In genomic region chr12:1606021-1606622, GRCh38 we compare ENCODE assay signal across 9 cellular contexts. TPM values are rescaled to one million over a fixed set of nuclear protein-coding genes. Genes with fewer than 3 reads are reported as not detected.
DNase-seq lines count a peak whose midpoint lies in the region; ATAC-seq, FAIRE-seq and TF ChIP-seq lines count a peak whose summit lies in the region.
"Had no signal": no experiment of that assay in that cellular context is flagged by ENCODE, and none has a peak within 500 bp of the region (broad histone marks: within the 10 kb centered on the region; RNA-seq: fewer than 3 reads in every experiment).

No MANE protein-coding gene starts in this region.

- ATAC-seq in HG02885 (IDR thresholded peaks at IDR 0.05; ENCODE audit: poor library complexity, unreplicated experiment): peak; percentile 71

- H3K4me1 ChIP-seq in H1 (replicated peaks in 1 of 4; ENCODE audit: control insufficient read depth in 3 of 4, insufficient read depth in 4 of 4, low read length in 3 of 4): peaks cover 0 to 7% (median 2%) of the 10 kb centered on the region in 4 experiments; a peak in 5 of 7 replicates

- H2BK20ac ChIP-seq in H1 (ENCODE audit: low read length): no peak overlapping the region

- peaks cover 9% of the 10 kb centered on the region for H3K23me2 ChIP-seq in H1 (ENCODE audit: low read depth, low read length)

- H2AK5ac ChIP-seq in H1 (ENCODE audit: low read depth, low read length): no peak overlapping the region

- no peak overlapping the region for H3K18ac ChIP-seq in H1 (ENCODE audit: extremely low read depth, low read length)

- H3K36me3 ChIP-seq in H1 (ENCODE audit: control insufficient read depth in 2 of 4, insufficient read depth in 4 of 4, low read length in 3 of 4): no peaks in the 10 kb centered on the region

- H2BK120ac ChIP-seq in H1 (replicated peaks; ENCODE audit: low read depth, low read length): no peak overlapping the region

- 16% methylated on average over 12 of the region's 12 CpGs; no CpG with 5 or more reads in 1 of the 2 experiments for WGBS in H1 (ENCODE audit: extremely low coverage in 1 of 2, insufficient coverage in 1 of 2, insufficient read length in 1 of 2, insufficient replicate concordance in 2 of 2, low coverage in 1 of 2, low lambda C conversion rate in 2 of 2, missing lambda C conversion rate in 1 of 2), 2 experiments

- H3K4me2 ChIP-seq in H1 (ENCODE audit: insufficient read depth in 1 of 2, low read depth in 2 of 2, low read length in 2 of 2): peak overlapping the region; percentile 64 to 87

- H3K27me3 ChIP-seq in H1 (replicated peaks in 1 of 4; ENCODE audit: control insufficient read depth in 3 of 4, extremely low read depth in 1 of 4, insufficient read depth in 3 of 4, low read length in 3 of 4): peaks cover 0 to 17% (median 15%) of the 10 kb centered on the region in 4 experiments; a peak in 5 of 7 replicates

- TF ChIP-seq EP300 in H1 (IDR thresholded peaks at IDR 0.05; ENCODE audit: borderline replicate concordance in 1 of 2, low read depth in 2 of 2, low read length in 2 of 2): no peak

- no peaks in the 10 kb centered on the region for H3K9me3 ChIP-seq in H1 (ENCODE audit: insufficient read depth in 2 of 2, low read depth in 1 of 2, low read length in 1 of 2)

- no peak overlapping the region for H3K27ac ChIP-seq in H1 (ENCODE audit: low read depth, low read length)

- no peak for FAIRE-seq in H1 (lab: Jason Lieb, UNC)
- FAIRE-seq: A204.1 had no signal

- no peak for TF ChIP-seq POLR2A in H1 (IDR thresholded peaks at IDR 0.05; ENCODE audit: control extremely low read depth in 1 of 2, low read depth in 2 of 2, low read length in 2 of 2)

- H4K8ac ChIP-seq in H1 (ENCODE audit: extremely low read depth, insufficient read depth, low read length): no peak overlapping the region

- peaks cover 0 to 6% of the 10 kb centered on the region in 2 experiments for H4K20me1 ChIP-seq in H1 (replicated peaks in 1 of 2; ENCODE audit: control insufficient read depth in 1 of 2, insufficient read depth in 2 of 2, low read length in 2 of 2)

- no peak for TF ChIP-seq RAD21 in H1 (IDR thresholded peaks at IDR 0.05 in 1 of 2, conservative IDR thresholded peaks at IDR 0.05 in 1 of 2; ENCODE audit: low read depth in 2 of 2, low read length in 2 of 2)

- H4K5ac ChIP-seq in H1 (ENCODE audit: insufficient read length, low read depth, low read length): no peak overlapping the region

- no peak for TF ChIP-seq CTCF in H1 (IDR thresholded peaks at IDR 0.05; ENCODE audit: control extremely low read depth in 1 of 3, insufficient read depth in 1 of 3, low read depth in 1 of 3, low read length in 3 of 3)

- no peaks in the 10 kb centered on the region for H3K79me2 ChIP-seq in H1 (ENCODE audit: control insufficient read depth in 1 of 2, insufficient read depth in 2 of 2, low read length in 2 of 2)

- no peak overlapping the region for H2BK15ac ChIP-seq in H1 (ENCODE audit: low read length)

- H3K9ac ChIP-seq in H1 (replicated peaks in 1 of 4; ENCODE audit: extremely low read depth in 1 of 4, low read depth in 3 of 4, low read length in 3 of 4): no peak overlapping the region

- no peak overlapping the region for H3K14ac ChIP-seq in H1 (ENCODE audit: insufficient read length)

- peak; percentile 86 for DNase-seq in DMS 273 (lab: John Stamatoyannopoulos, UW; ENCODE audit: unreplicated experiment)
- DNase-seq in DMS 273 treated with DMSO at 0.1 percent for 48 hours (lab: John Stamatoyannopoulos, UW): no peak
- peak; percentile 40 for DNase-seq in NCI-H2196 (lab: John Stamatoyannopoulos, UW; ENCODE audit: unreplicated experiment)
- DNase-seq in activated CD4-positive, alpha-beta T cell treated with anti-CD3 and anti-CD28 coated beads, Interleukin-2, amount 50 U/mL, for 4 hours: peak; percentile 71 to 74
- DNase-seq in H1 (ENCODE audit: low read depth in 1 of 2, low spot score in 2 of 2): no peak
- peak; percentile 68 for DNase-seq in midbrain (lab: John Stamatoyannopoulos, UW)
- peak; percentile 67 for DNase-seq in stimulated activated naive CD4-positive, alpha-beta T cell treated with Interleukin-2 at 50 U/mL for 16 hours (lab: John Stamatoyannopoulos, UW)

- H3K23ac ChIP-seq in H1 (ENCODE audit: insufficient read length): no peak overlapping the region

- H2AFZ ChIP-seq in H1 (ENCODE audit: low read length): 0 out of 2 replicates have a peak overlapping the region, but pooled peaks have one; percentile 25

- peak overlapping the region; percentile 12 to 56 (median 40); a peak in 7 of 8 replicates for H3K4me3 ChIP-seq in H1 (ENCODE audit: extremely low read depth in 1 of 4, insufficient read depth in 2 of 4, low read depth in 3 of 4, low read length in 4 of 4)

- H2BK12ac ChIP-seq in H1 (ENCODE audit: low read depth, low read length): no peak overlapping the region

- no peak overlapping the region for H2BK5ac ChIP-seq in H1 (ENCODE audit: low read depth, low read length)

- no peak overlapping the region for H3K4ac ChIP-seq in H1 (replicated peaks; ENCODE audit: insufficient read length, low read depth, low read length)

- CTCF ChIA-PET in H1 (lab: Charles Lee; ENCODE audit: partially characterized antibody): interaction anchor here (0.6 to 2.0 kb wide), 12 partner anchors 10 to 504 kb away, joined by 3 to 12 read pairs (median 4); partner anchors contain the start of gene WNT5B

- H4K91ac ChIP-seq in H1 (replicated peaks; ENCODE audit: insufficient read length, low read length): no peak overlapping the region

- H3K56ac ChIP-seq in H1 (replicated peaks; ENCODE audit: insufficient read length, low read depth, low read length): no peak overlapping the region

- POLR2A ChIA-PET in H1 (lab: Charles Lee; ENCODE audit: partially characterized antibody): interaction anchor here (1.4 to 1.9 kb wide), 2 partner anchors 12 to 14 kb away, joined by 3 to 6 read pairs; partner anchors contain the start of gene FBXL14

- H3K79me1 ChIP-seq in H1 (ENCODE audit: low read depth, low read length): no peaks in the 10 kb centered on the region

TF ChIP-seq in H1, 55 proteins besides CTCF, POLR2A, EP300 and RAD21:
- TF ChIP-seq MAFK (IDR thresholded peaks at IDR 0.05; ENCODE audit: low read depth, low read length): no peak
- no peak for TF ChIP-seq PHF8 (conservative IDR thresholded peaks at IDR 0.05; ENCODE audit: low read depth, low read length)
- TF ChIP-seq SP4 (IDR thresholded peaks at IDR 0.05; ENCODE audit: low read length): 0 out of 2 replicates have a peak, but pooled peaks have one; percentile 20
- TF ChIP-seq ASH2L (IDR thresholded peaks at IDR 0.05; ENCODE audit: low read length): peak; percentile 12
- peak; percentile 38; the same call in 1 of the 2 replicates for TF ChIP-seq E2F6 (IDR thresholded peaks at IDR 0.05)
- peak; percentile 62; the same call in 1 of the 2 replicates for TF ChIP-seq JUND (IDR thresholded peaks at IDR 0.05; ENCODE audit: low read length)
- peak; percentile 13; the same call in 1 of the 2 replicates for TF ChIP-seq SUZ12 (IDR thresholded peaks at IDR 0.05; ENCODE audit: low read length)

RNA-seq across cellular contexts. Expression of gene FBXL14, which starts 11.7 kb away (rescaled TPM):
- total RNA-seq in H1 (2021; fragmentation: NEBNext Ultra II Directional; extraction: Animal tissue kit (Norgen Biotek cat#: 25700)): 5.5 and 6.2 TPM in 2 replicates
- polyA plus RNA-seq in H1 (2011; rRNA removed): 9.6 and 11.7 TPM in 2 replicates
- 8.7 TPM for polyA plus RNA-seq in H1 (2011; cell fraction: cytosol; rRNA removed)
- 8.7 TPM for polyA plus RNA-seq in H1 (2011; cell fraction: nucleus; rRNA removed)
- 2.7 to 6.9 TPM (median 5.5 TPM) in 4 replicates for polyA plus RNA-seq in H1 (2012, experiment 1 of 2)
- 2.7 TPM for polyA plus RNA-seq in H1 (2012, experiment 2 of 2)
- polyA plus RNA-seq in H1 (2013, experiment 1 of 2): 2.2 TPM
- polyA plus RNA-seq in H1 (2013, experiment 2 of 2): 2.1 TPM
- polyA minus RNA-seq in H1 (2011; rRNA and poly(A)+ RNA removed): 10.8 and 11.9 TPM in 2 replicates
- polyA minus RNA-seq in H1 (2011; cell fraction: cytosol; rRNA and poly(A)+ RNA removed): 10.6 TPM
- polyA minus RNA-seq in H1 (2011; cell fraction: nucleus; rRNA and poly(A)+ RNA removed): 10.5 TPM

RNA-seq across cellular contexts. Expression of gene WNT5B, which starts 22.9 kb away (rescaled TPM):
- total RNA-seq in H1 (2021; fragmentation: NEBNext Ultra II Directional; extraction: Animal tissue kit (Norgen Biotek cat#: 25700)): 0.91 and 1.2 TPM in 2 replicates
- 1.2 TPM in 2 replicates for polyA plus RNA-seq in H1 (2011; rRNA removed)
- 0.90 TPM for polyA plus RNA-seq in H1 (2011; cell fraction: cytosol; rRNA removed)
- polyA plus RNA-seq in H1 (2011; cell fraction: nucleus; rRNA removed): 1.1 TPM
- polyA plus RNA-seq in H1 (2012, experiment 1 of 2): 0.36 to 1.3 TPM (median 1.0 TPM) in 4 replicates
- polyA plus RNA-seq in H1 (2012, experiment 2 of 2): 1.4 TPM
- polyA plus RNA-seq in H1 (2013, experiment 1 of 2): 1.5 TPM
- 1.3 TPM for polyA plus RNA-seq in H1 (2013, experiment 2 of 2)
- polyA minus RNA-seq in H1 (2011; rRNA and poly(A)+ RNA removed): 0.32 and 0.46 TPM in 2 replicates
- not detected for polyA minus RNA-seq in H1 (2011; cell fraction: cytosol; rRNA and poly(A)+ RNA removed)
- polyA minus RNA-seq in H1 (2011; cell fraction: nucleus; rRNA and poly(A)+ RNA removed): 1.5 TPM

Comparison
In these comparisons a context has a peak if more than half of its experiments do, and no peak if none do; other contexts are left out.
1. DNase-seq: peak in DMS 273 (single experiment), NCI-H2196 (single experiment), activated CD4-positive, alpha-beta T cell treated with anti-CD3 and anti-CD28 coated beads, Interleukin-2, amount 50 U/mL, for 4 hours (2 of 2), midbrain (single experiment) and stimulated activated naive CD4-positive, alpha-beta T cell treated with Interleukin-2 at 50 U/mL for 16 hours (single experiment); none in DMS 273 treated with DMSO at 0.1 percent for 48 hours (single experiment) and H1 (0 of 2).